ENCODE assay signal across 9 cellular contexts in genomic region chr5:157860898-157861894, GRCh38. TPM values are rescaled to one million over a fixed set of nuclear protein-coding genes. Genes with fewer than 3 reads are reported as not detected.
DNase-seq lines count a peak whose midpoint lies in the region; ATAC-seq and TF ChIP-seq lines count a peak whose summit lies in the region.
"Had no signal": no experiment of that assay in that cellular context is flagged by ENCODE, and none has a peak within 500 bp of the region (broad histone marks: within the 10 kb centered on the region; RNA-seq: fewer than 3 reads in every experiment).

No MANE protein-coding gene starts in this region.

- POLR2A ChIA-PET in naive thymus-derived CD8-positive, alpha-beta T cell (lab: Charles Lee), result interaction anchor here (0.6 kb wide), 1 partner anchor 578 kb away, joined by 4 read pairs; no protein-coding TSS in a partner anchor

- H3K27ac ChIP-seq in HUES48 (ENCODE audit: low read depth, low read length), result peak overlapping the region; percentile 14
- peak overlapping the region in 2 of 3 donors; percentile 51 to 61 for H3K27ac ChIP-seq in right lobe of liver
- peak overlapping the region in 5 of 59 donors; percentile 19 to 41 (median 30) for H3K27ac ChIP-seq in dorsolateral prefrontal cortex
- H3K27ac ChIP-seq: skin epidermis had no signal

- H3K27me3 ChIP-seq in HUES48 (ENCODE audit: control insufficient read depth, insufficient read depth, low read length) (no peaks in the 10 kb centered on the region), right lobe of liver (no peaks in the 10 kb centered on the region), dorsolateral prefrontal cortex (no peaks in the 10 kb centered on the region)

- H3K9ac ChIP-seq in HUES48 (ENCODE audit: low read depth, low read length), result no peak overlapping the region

- TF ChIP-seq CTCF in right lobe of liver (IDR thresholded peaks at IDR 0.05) (no peak), dorsolateral prefrontal cortex (IDR thresholded peaks at IDR 0.05 in 54 of 56, conservative IDR thresholded peaks at IDR 0.05 in 2 of 56; ENCODE audit: low read depth in 1 of 56, partially characterized antibody in 56 of 56) (no peak)

- 32% methylated on average over 8 of the region's 8 CpGs for WGBS in right lobe of liver (ENCODE audit: insufficient coverage, low coverage, low lambda C conversion rate, missing lambda C conversion rate)

- peaks cover 33 to 62% (median 56%) of the 10 kb centered on the region in 4 donors for H3K4me1 Mint-ChIP-seq in naive thymus-derived CD8-positive, alpha-beta T cell

- H3K9me3 Mint-ChIP-seq in naive thymus-derived CD8-positive, alpha-beta T cell, result no peaks in the 10 kb centered on the region

- H3K36me3 Mint-ChIP-seq in naive thymus-derived CD8-positive, alpha-beta T cell, result peaks cover 0 to 2% (median 0%) of the 10 kb centered on the region in 3 donors

- H3K9me3 ChIP-seq in HUES48 (ENCODE audit: control insufficient read depth, insufficient read depth, low read length), result no peaks in the 10 kb centered on the region
- no peaks in the 10 kb centered on the region for H3K9me3 ChIP-seq in right lobe of liver

- H3K4me3 ChIP-seq in HUES48 (ENCODE audit: low read depth, low read length), result no peak overlapping the region
- H3K4me3 ChIP-seq in right lobe of liver, result no peak overlapping the region
- H3K4me3 ChIP-seq in dorsolateral prefrontal cortex, result no peak overlapping the region
- H3K4me3 ChIP-seq: skin epidermis had no signal

- H3K27me3 Mint-ChIP-seq in naive thymus-derived CD8-positive, alpha-beta T cell, result no peaks in the 10 kb centered on the region

- H3K27ac Mint-ChIP-seq in naive thymus-derived CD8-positive, alpha-beta T cell, result peak overlapping the region in 5 of 10 donors; percentile 7 to 56 (median 50)

- H3K4me1 ChIP-seq in HUES48 (ENCODE audit: control insufficient read depth, insufficient read depth, low read length) (peaks cover 21% of the 10 kb centered on the region), right lobe of liver (peaks cover 0 to 38% (median 11%) of the 10 kb centered on the region in 4 donors)

- peak overlapping the region in 3 of 10 donors; percentile 4 to 50 (median 50) for H3K4me3 Mint-ChIP-seq in naive thymus-derived CD8-positive, alpha-beta T cell

- peak; percentile 37 to 80 (median 78) for DNase-seq in right lobe of liver
- DNase-seq in naive thymus-derived CD8-positive, alpha-beta T cell, result no peak
- DNase-seq in DMS79 treated with DMSO at 0.1 percent for 48 hours (lab: John Stamatoyannopoulos, UW), result no peak
- DNase-seq in dorsolateral prefrontal cortex, result no peak
- no peak for DNase-seq in NOMO-1 treated with DMSO at 0.1 percent for 48 hours (lab: John Stamatoyannopoulos, UW; ENCODE audit: unreplicated experiment)

- H3K36me3 ChIP-seq in HUES48 (ENCODE audit: control insufficient read depth, insufficient read depth, low read length) (peaks cover 5% of the 10 kb centered on the region; the same call in 1 of the 2 replicates), right lobe of liver (no peaks in the 10 kb centered on the region)

- intact Hi-C loops in right lobe of liver (cut with DNase I), result no loop called here
- intact Hi-C loops in dorsolateral prefrontal cortex (cut with DNase I), result no loop called here

- ATAC-seq in GM18861 (IDR thresholded peaks at IDR 0.05; ENCODE audit: unreplicated experiment), result peak; percentile 58
- peak; percentile 68 for ATAC-seq in GM21723 (IDR thresholded peaks at IDR 0.05; ENCODE audit: unreplicated experiment)
- ATAC-seq in right lobe of liver, result peak; percentile 57 to 77 (median 75)
- no peak for ATAC-seq in naive thymus-derived CD8-positive, alpha-beta T cell

- no peak for TF ChIP-seq POLR2A in right lobe of liver (IDR thresholded peaks at IDR 0.05)

RNA-seq across cellular contexts. Expression of gene CLINT1, which starts 2.3 kb away (rescaled TPM):
- total RNA-seq in right lobe of liver (10 to 100 TPM; 49.2 to 62.2 (median 51.8) TPM), dorsolateral prefrontal cortex (10 to 100 TPM; 30.7 to 54.6 (median 40.7) TPM)
- total RNA-seq in naive thymus-derived CD8-positive, alpha-beta T cell, result 10 to 100 TPM; 65.7 to 68.7 TPM
- 10 to 100 TPM; 64.7 to 75.5 (median 65.0) TPM for polyA plus RNA-seq in naive thymus-derived CD8-positive, alpha-beta T cell

Comparison
In these comparisons a context has a peak if more than half of its experiments do, and no peak if none do; other contexts are left out.
1. ATAC-seq: peak in GM18861 (single experiment), GM21723 (single experiment) and right lobe of liver (4 of 4); none in naive thymus-derived CD8-positive, alpha-beta T cell (0 of 2).
2. DNase-seq: peak in right lobe of liver (3 of 3); none in naive thymus-derived CD8-positive, alpha-beta T cell (0 of 10), DMS79 treated with DMSO at 0.1 percent for 48 hours (single experiment), dorsolateral prefrontal cortex (0 of 10) and NOMO-1 treated with DMSO at 0.1 percent for 48 hours (single experiment).